In the genomic region with DNA sequence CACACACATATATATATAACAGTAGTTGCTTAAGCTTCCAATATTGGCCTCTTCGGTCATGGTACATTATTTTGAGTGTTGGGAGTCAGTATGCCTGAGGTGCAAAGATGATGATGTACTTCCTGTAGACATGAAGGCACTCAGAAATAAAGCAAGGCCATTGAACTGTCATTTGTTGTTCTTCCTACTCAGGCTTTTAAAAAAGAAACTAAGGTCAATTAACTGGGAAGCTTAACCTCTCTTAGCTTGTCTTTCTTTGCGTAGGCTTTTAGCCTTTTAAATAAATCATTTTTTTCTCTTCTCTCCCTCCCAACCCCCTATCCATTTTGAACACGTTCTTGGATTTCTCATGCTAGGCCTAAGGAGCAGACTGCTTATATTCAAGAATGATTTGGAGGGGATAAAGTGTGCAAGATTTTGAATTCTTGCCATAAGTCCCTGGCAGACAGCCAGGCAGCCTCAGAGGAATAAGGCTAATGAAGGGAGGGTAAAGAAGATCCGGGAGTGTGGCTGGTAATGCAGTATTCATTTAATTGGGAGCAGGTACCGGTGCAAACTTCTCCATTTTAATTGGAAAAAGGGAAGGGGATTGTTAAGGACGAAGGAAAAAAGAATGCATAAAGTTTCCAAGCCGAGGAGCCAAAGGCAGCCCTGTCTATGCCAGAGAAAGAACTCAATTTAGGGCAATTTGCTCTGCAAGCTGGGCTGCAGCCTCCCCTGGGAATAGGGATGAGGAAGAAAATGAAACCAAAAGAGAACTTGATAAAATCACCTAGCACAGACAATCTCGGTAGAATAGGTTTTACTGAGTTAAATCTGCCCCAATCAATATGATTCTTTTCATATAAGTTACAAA, we compare ENCODE assay signal across 11 cellular contexts.
DNase-seq lines count a peak whose midpoint lies in the region; ATAC-seq and TF ChIP-seq lines count a peak whose summit lies in the region.
"Had no signal": no experiment of that assay in that cellular context is flagged by ENCODE, and none has a peak within 500 bp of the region (broad histone marks: within the 10 kb centered on the region; RNA-seq: fewer than 3 reads in every experiment).

No MANE protein-coding gene starts in this region.

- peak overlapping the region; percentile 22 for H2AFZ ChIP-seq in fibroblast of lung (ENCODE audit: low read length)

- H3K27me3 ChIP-seq in fibroblast of lung (ENCODE audit: control insufficient read depth, insufficient read depth, low read length) (no peaks in the 10 kb centered on the region), subcutaneous abdominal adipose tissue (ENCODE audit: control insufficient read depth in 5 of 5, insufficient read depth in 4 of 5, low read length in 5 of 5) (no peaks in the 10 kb centered on the region)

- no peak for TF ChIP-seq CTCF in fibroblast of lung (conservative IDR thresholded peaks at IDR 0.05 in 1 of 2, IDR thresholded peaks at IDR 0.05 in 1 of 2; ENCODE audit: low read depth in 1 of 2, low read length in 2 of 2)

- no peaks in the 10 kb centered on the region for H3K9me3 ChIP-seq in fibroblast of lung (ENCODE audit: control insufficient read depth, insufficient read depth, low read depth, low read length)
- no peaks in the 10 kb centered on the region for H3K9me3 ChIP-seq in subcutaneous abdominal adipose tissue (ENCODE audit: control insufficient read depth in 5 of 5, low read length in 5 of 5)

- peak; percentile 18 for DNase-seq in NCI-H1092 treated with DMSO at 0.1 percent for 48 hours (lab: John Stamatoyannopoulos, UW)
- no peak for DNase-seq in NCI-H1092 (lab: John Stamatoyannopoulos, UW)
- peak; percentile 89 for DNase-seq in NCI-H69 (lab: John Stamatoyannopoulos, UW)
- DNase-seq in fibroblast of lung (ENCODE audit: low read depth in 2 of 2), result peak; percentile 31 to 56
- DNase-seq in naive thymus-derived CD8-positive, alpha-beta T cell, result no peak
- DNase-seq: activated naive CD4-positive, alpha-beta T cell treated with anti-CD3 and anti-CD28 coated beads, Interleukin-2, amount 10 ng/mL, durations not matched to agents 7 days and 5 days; NCI-H226 had no signal

- peak overlapping the region; percentile 9 to 38 (median 24) for H3K4me3 ChIP-seq in fibroblast of lung (replicated peaks in 1 of 4; ENCODE audit: control extremely low read depth in 1 of 4, insufficient read depth in 1 of 4, low read depth in 3 of 4, low read length in 4 of 4)
- peak overlapping the region in 4 of 5 donors; percentile 17 to 45 (median 36) for H3K4me3 ChIP-seq in subcutaneous abdominal adipose tissue (ENCODE audit: low read depth in 1 of 5, low read length in 5 of 5)

- H3K36me3 Mint-ChIP-seq in naive thymus-derived CD8-positive, alpha-beta T cell, result no peaks in the 10 kb centered on the region
- H3K36me3 Mint-ChIP-seq: activated naive CD4-positive, alpha-beta T cell treated with anti-CD3 and anti-CD28 coated beads, Interleukin-2, amount 10 ng/mL, durations not matched to agents 7 days and 5 days had no signal

- POLR2A ChIA-PET in naive thymus-derived CD8-positive, alpha-beta T cell (lab: Charles Lee), result no interaction called here

- H3K36me3 ChIP-seq in fibroblast of lung (ENCODE audit: control insufficient read depth, insufficient read depth, low read length), result no peaks in the 10 kb centered on the region
- no peaks in the 10 kb centered on the region for H3K36me3 ChIP-seq in subcutaneous abdominal adipose tissue (ENCODE audit: control insufficient read depth in 5 of 5, insufficient read depth in 5 of 5, low read length in 5 of 5)

- no peaks in the 10 kb centered on the region for H3K27me3 Mint-ChIP-seq in naive thymus-derived CD8-positive, alpha-beta T cell
- H3K27me3 Mint-ChIP-seq: activated naive CD4-positive, alpha-beta T cell treated with anti-CD3 and anti-CD28 coated beads, Interleukin-2, amount 10 ng/mL, durations not matched to agents 7 days and 5 days had no signal

- no peaks in the 10 kb centered on the region for H3K4me1 Mint-ChIP-seq in naive thymus-derived CD8-positive, alpha-beta T cell
- H3K4me1 Mint-ChIP-seq: activated naive CD4-positive, alpha-beta T cell treated with anti-CD3 and anti-CD28 coated beads, Interleukin-2, amount 10 ng/mL, durations not matched to agents 7 days and 5 days had no signal

- H3K4me3 Mint-ChIP-seq in naive thymus-derived CD8-positive, alpha-beta T cell, result no peak overlapping the region
- H3K4me3 Mint-ChIP-seq: activated naive CD4-positive, alpha-beta T cell treated with anti-CD3 and anti-CD28 coated beads, Interleukin-2, amount 10 ng/mL, durations not matched to agents 7 days and 5 days had no signal

- no peak overlapping the region for H3K27ac ChIP-seq in fibroblast of lung (ENCODE audit: insufficient read depth, low read length)
- no peak overlapping the region for H3K27ac ChIP-seq in subcutaneous abdominal adipose tissue (ENCODE audit: low read depth, low read length)
- H3K27ac ChIP-seq: 22Rv1 had no signal

- ATAC-seq in GM21526 (IDR thresholded peaks at IDR 0.05; ENCODE audit: low FRiP score, unreplicated experiment), result no peak
- ATAC-seq in naive thymus-derived CD8-positive, alpha-beta T cell, result no peak
- no peak for ATAC-seq in GM19455 (IDR thresholded peaks at IDR 0.05; ENCODE audit: unreplicated experiment)

- peak overlapping the region; percentile 68 for H3K4me2 ChIP-seq in fibroblast of lung (ENCODE audit: extremely low read depth, insufficient read depth, low read length)

- no peaks in the 10 kb centered on the region for H3K4me1 ChIP-seq in fibroblast of lung (ENCODE audit: control insufficient read depth, extremely low read depth, insufficient read depth, low read length)
- peaks cover 0 to 8% (median 7%) of the 10 kb centered on the region in 5 donors for H3K4me1 ChIP-seq in subcutaneous abdominal adipose tissue (ENCODE audit: control insufficient read depth in 5 of 5, insufficient read depth in 5 of 5, low read length in 5 of 5)

- H3K9ac ChIP-seq in fibroblast of lung (ENCODE audit: insufficient read depth, low read length), result no peak overlapping the region
- no peak overlapping the region for H3K9ac ChIP-seq in subcutaneous abdominal adipose tissue (ENCODE audit: low read length in 5 of 5)

- H3K9me3 Mint-ChIP-seq in naive thymus-derived CD8-positive, alpha-beta T cell, result peaks cover 0 to 16% (median 0%) of the 10 kb centered on the region in 9 donors

- H3K79me2 ChIP-seq in fibroblast of lung (ENCODE audit: control insufficient read depth, insufficient read depth, low read length), result no peaks in the 10 kb centered on the region

- no peaks in the 10 kb centered on the region for H4K20me1 ChIP-seq in fibroblast of lung (ENCODE audit: control insufficient read depth, extremely low read depth, insufficient read depth, low read length)

- H3K27ac Mint-ChIP-seq in naive thymus-derived CD8-positive, alpha-beta T cell, result no peak overlapping the region
- H3K27ac Mint-ChIP-seq: activated naive CD4-positive, alpha-beta T cell treated with anti-CD3 and anti-CD28 coated beads, Interleukin-2, amount 10 ng/mL, durations not matched to agents 7 days and 5 days had no signal

Comparison
In these comparisons a context has a peak if more than half of its experiments do, and no peak if none do; other contexts are left out.
1. DNase-seq: peak in NCI-H1092 treated with DMSO at 0.1 percent for 48 hours (single experiment), NCI-H69 (single experiment) and fibroblast of lung (2 of 2); none in NCI-H1092 (single experiment) and naive thymus-derived CD8-positive, alpha-beta T cell (0 of 10).